ENCODE assay signal across 1 cellular context in genomic region chr14:31270196-31270772, GRCh38.
A peak's percentile ranks its signal among the peaks of the same experiment; 100 is the strongest.
TF ChIP-seq lines count a peak whose summit lies in the region.

No MANE protein-coding gene starts in this region.

TF ChIP-seq in HepG2, 621 proteins besides CTCF, POLR2A, EP300 and RAD21 (continued from another document and continues in another):
- TF ChIP-seq ZBTB40 (IDR thresholded peaks at IDR 0.05) (no peak), ZBTB40 (CRISPR knock-in tag; IDR thresholded peaks at IDR 0.05) (peak; percentile 63; the same call in 1 of the 2 replicates), ZNF605 (CRISPR knock-in tag; IDR thresholded peaks at IDR 0.05) (peak; percentile 83), ZBTB2 (CRISPR knock-in tag; IDR thresholded peaks at IDR 0.05; ENCODE audit: low read depth) (no peak), CHD2 (IDR thresholded peaks at IDR 0.05; ENCODE audit: low read depth, low read length) (no peak), ZNF468 (CRISPR knock-in tag; IDR thresholded peaks at IDR 0.05) (no peak), DR1 (CRISPR knock-in tag; IDR thresholded peaks at IDR 0.05) (no peak), MED1 (CRISPR knock-in tag; IDR thresholded peaks at IDR 0.05) (no peak), SYNCRIP (IDR thresholded peaks at IDR 0.05; ENCODE audit: insufficient read depth, low read depth, low read length) (no peak), KLF12 (CRISPR knock-in tag; IDR thresholded peaks at IDR 0.05; ENCODE audit: borderline replicate concordance) (no peak), CERS6 (CRISPR knock-in tag; IDR thresholded peaks at IDR 0.05) (no peak), PLSCR1 (CRISPR knock-in tag; IDR thresholded peaks at IDR 0.05; ENCODE audit: borderline replicate concordance) (no peak), ZNF446 (CRISPR knock-in tag; IDR thresholded peaks at IDR 0.05) (no peak), AGO1 (IDR thresholded peaks at IDR 0.05; ENCODE audit: low read depth, low read length, poor library complexity, severe bottlenecking) (no peak), BCL3 (CRISPR knock-in tag; IDR thresholded peaks at IDR 0.05) (no peak; the same call in 1 of the 2 replicates), POGZ (CRISPR knock-in tag; IDR thresholded peaks at IDR 0.05) (no peak; the same call in none of the 2 replicates), HNF1B (CRISPR knock-in tag; IDR thresholded peaks at IDR 0.05) (no peak), ZNF773 (CRISPR knock-in tag; IDR thresholded peaks at IDR 0.05; ENCODE audit: borderline replicate concordance) (no peak), TERF1 (CRISPR knock-in tag; IDR thresholded peaks at IDR 0.05) (no peak), ZKSCAN8 (CRISPR knock-in tag; IDR thresholded peaks at IDR 0.05; ENCODE audit: borderline replicate concordance) (no peak), ZNF619 (CRISPR knock-in tag; IDR thresholded peaks at IDR 0.05) (peak; percentile 69; the same call in 1 of the 2 replicates), FOXJ3 (CRISPR knock-in tag; IDR thresholded peaks at IDR 0.05; ENCODE audit: borderline replicate concordance) (no peak), ZNF550 (CRISPR knock-in tag; IDR thresholded peaks at IDR 0.05; ENCODE audit: borderline replicate concordance) (peak; percentile 40; the same call in 1 of the 2 replicates), ZNF609 (CRISPR knock-in tag; IDR thresholded peaks at IDR 0.05; ENCODE audit: borderline replicate concordance) (peak; percentile 27; the same call in 1 of the 2 replicates), ZFP37 (CRISPR knock-in tag; IDR thresholded peaks at IDR 0.05; ENCODE audit: borderline replicate concordance) (no peak), RCOR2 (CRISPR knock-in tag; IDR thresholded peaks at IDR 0.05) (no peak), ZNF777 (CRISPR knock-in tag; IDR thresholded peaks at IDR 0.05) (no peak), MAF1 (CRISPR knock-in tag; IDR thresholded peaks at IDR 0.05; ENCODE audit: borderline replicate concordance) (no peak), ZMAT5 (CRISPR knock-in tag; IDR thresholded peaks at IDR 0.05; ENCODE audit: borderline replicate concordance, low read depth) (no peak), ZNF543 (CRISPR knock-in tag; IDR thresholded peaks at IDR 0.05) (0 out of 2 replicates have a peak, but pooled peaks have one; percentile 39), ZNF430 (CRISPR knock-in tag; IDR thresholded peaks at IDR 0.05) (no peak), ZFX (CRISPR knock-in tag; IDR thresholded peaks at IDR 0.05; ENCODE audit: low read depth) (peak; percentile 54; the same call in 1 of the 2 replicates), BATF2 (CRISPR knock-in tag; IDR thresholded peaks at IDR 0.05) (no peak)
